ENCODE assay signal across 8 cellular contexts in the genomic region with DNA sequence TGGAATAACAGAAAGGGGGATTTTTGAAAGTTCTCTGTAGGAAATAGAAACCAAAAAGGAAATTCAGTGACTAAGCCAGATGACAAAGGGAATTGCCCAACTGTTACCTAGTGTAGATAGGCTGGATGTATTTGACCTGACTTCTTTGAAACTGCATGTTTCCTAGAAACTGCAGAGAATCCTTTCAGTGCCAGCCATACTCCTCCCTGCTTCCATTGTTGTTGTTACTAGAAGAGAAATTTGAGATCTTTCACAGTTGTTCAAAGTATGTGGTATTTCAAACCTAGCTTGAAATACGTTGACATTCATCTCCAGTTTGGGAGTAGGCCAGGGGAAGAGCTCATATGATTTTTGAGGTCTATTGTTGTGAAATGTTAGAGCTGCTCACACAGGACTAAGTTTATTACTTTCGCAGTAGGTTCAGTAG. TPM values are rescaled to one million over a fixed set of nuclear protein-coding genes. Genes with fewer than 3 reads are reported as not detected.
DNase-seq lines count a peak whose midpoint lies in the region; ATAC-seq and TF ChIP-seq lines count a peak whose summit lies in the region.

No MANE protein-coding gene starts in this region.

- TF ChIP-seq CTCF in AG09309 (IDR thresholded peaks at IDR 0.05; ENCODE audit: control insufficient read depth, insufficient read depth, low read depth, low read length, missing control alignments) (no peak), left lung (IDR thresholded peaks at IDR 0.05) (no peak)

- DNase-seq in AG09309 (ENCODE audit: low read depth) (peak; percentile 77), HPDE6-E6E7 (ENCODE audit: extremely low spot score) (peak; percentile 52), adipocyte (ENCODE audit: low read depth) (peak; percentile 93), left lung (no peak), NCI-H187 treated with DMSO at 0.1 percent for 48 hours (lab: John Stamatoyannopoulos, UW) (no peak), NCI-H187 (lab: John Stamatoyannopoulos, UW) (no peak), HCEC 1CT (no peak), NCI-H510A (lab: John Stamatoyannopoulos, UW) (no peak)

- peak; percentile 53 for ATAC-seq in left lung

- peak overlapping the region; percentile 9 to 82 for H3K27ac ChIP-seq in left lung

- intact Hi-C loops in left lung (cut with DNase I): no loop called here

- H3K9me3 ChIP-seq in adipocyte (ENCODE audit: control insufficient read depth, low read length): no peaks in the 10 kb centered on the region
- peaks cover 0 to 2% of the 10 kb centered on the region in 2 donors for H3K9me3 ChIP-seq in left lung

- no peak overlapping the region for H3K9ac ChIP-seq in adipocyte (ENCODE audit: low read length)

- H3K4me3 ChIP-seq in AG09309 (ENCODE audit: control insufficient read depth, low read depth, low read length) (no peak overlapping the region), adipocyte (ENCODE audit: low read length) (peak overlapping the region; percentile 40), left lung (no peak overlapping the region)

- H3K4me1 ChIP-seq in adipocyte (ENCODE audit: control insufficient read depth, insufficient read depth, low read length) (peaks cover 27% of the 10 kb centered on the region), left lung (peaks cover 3 to 29% of the 10 kb centered on the region in 2 donors)

- no peaks in the 10 kb centered on the region for H3K36me3 ChIP-seq in adipocyte (ENCODE audit: control insufficient read depth, insufficient read depth, low read length, severe bottlenecking)
- H3K36me3 ChIP-seq in left lung: no peaks in the 10 kb centered on the region

- no peaks in the 10 kb centered on the region for H3K27me3 ChIP-seq in adipocyte (replicated peaks; ENCODE audit: control insufficient read depth, insufficient read depth, low read length)
- H3K27me3 ChIP-seq in left lung: no peaks in the 10 kb centered on the region

RNA-seq across cellular contexts. Expression of a gene that starts 1.8 kb away (rescaled TPM):
- 10 to 100 TPM in 1 of 2 donors, 1 to 10 TPM in 1; 3.0 to 17.4 TPM for total RNA-seq in left lung

Comparison
In these comparisons a context has a peak if more than half of its experiments do, and no peak if none do; other contexts are left out.
1. DNase-seq: peak in AG09309 (single experiment), HPDE6-E6E7 (single experiment) and adipocyte (single experiment); none in left lung (0 of 2), NCI-H187 treated with DMSO at 0.1 percent for 48 hours (single experiment), NCI-H187 (0 of 2), HCEC 1CT (single experiment) and NCI-H510A (single experiment).